Comparison of ENCODE assay signal across 28 cellular contexts in the genomic region with DNA sequence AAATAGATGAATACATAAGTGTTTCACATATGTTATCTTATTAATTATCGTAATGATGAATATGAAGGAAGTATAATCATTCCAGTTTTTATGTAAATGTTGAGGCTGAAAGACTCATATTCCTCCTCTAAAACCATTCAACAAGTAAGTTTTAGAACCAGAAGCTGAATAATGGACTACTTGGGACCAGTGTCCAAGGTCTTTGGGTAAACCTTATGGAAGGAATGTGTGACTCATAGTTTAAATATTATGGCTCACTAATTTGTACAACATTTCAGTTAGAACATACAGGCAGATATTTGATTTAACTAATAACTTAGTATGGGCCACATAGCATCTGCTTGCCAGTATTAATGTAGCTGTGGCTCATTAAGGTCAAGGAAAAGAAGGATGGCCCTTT.
A peak's percentile ranks its signal among the peaks of the same experiment; 100 is the strongest.
DNase-seq lines count a peak whose midpoint lies in the region; ATAC-seq lines count a peak whose summit lies in the region.
"Had no signal": no experiment of that assay in that cellular context is flagged by ENCODE, and none has a peak within 500 bp of the region (broad histone marks: within the 10 kb centered on the region; RNA-seq: fewer than 3 reads in every experiment).

No MANE protein-coding gene starts in this region.

- intact Hi-C loops in activated CD4-positive, alpha-beta T cell treated with anti-CD3 and anti-CD28 coated beads for 36 hours (cut with DNase I, micrococcal nuclease), result no loop called here
- intact Hi-C loops in Right ventricle myocardium inferior (cut with DNase I), result no loop called here

- no peaks in the 10 kb centered on the region for H3K9me3 Mint-ChIP-seq in activated CD4-positive, alpha-beta T cell treated with anti-CD3 and anti-CD28 coated beads for 36 hours (ENCODE audit: low read depth)

- H3K36me3 Mint-ChIP-seq in activated CD4-positive, alpha-beta T cell treated with anti-CD3 and anti-CD28 coated beads for 36 hours (ENCODE audit: low read depth), result no peaks in the 10 kb centered on the region
- H3K36me3 Mint-ChIP-seq: activated CD8-positive, alpha-beta memory T cell treated with anti-CD3 and anti-CD28 coated beads, Interleukin-2, amount 10 ng/mL, durations not matched to agents 7 days and 5 days; activated naive CD8-positive, alpha-beta T cell had no signal

- H3K79me2 ChIP-seq in ACC112 (ENCODE audit: control insufficient read depth, insufficient read depth, low read length, unreplicated experiment), result no peaks in the 10 kb centered on the region

- peak; percentile 62 for DNase-seq in HS-27A (ENCODE audit: low read depth)
- peak; percentile 6 for DNase-seq in astrocyte of the hippocampus (ENCODE audit: low read depth, low spot score)
- peak; percentile 49 for DNase-seq in glomerular visceral epithelial cell (ENCODE audit: extremely low spot score)
- no peak for DNase-seq in activated CD4-positive, alpha-beta T cell treated with anti-CD3 and anti-CD28 coated beads for 36 hours
- DNase-seq in Right ventricle myocardium inferior (ENCODE audit: missing footprints), result no peak
- DNase-seq in NAMALWA (ENCODE audit: low spot score), result no peak
- DNase-seq in 8988T, result no peak
- DNase-seq: activated CD4-positive, alpha-beta T cell treated with anti-CD3 and anti-CD28 coated beads for 4 hours; activated CD8-positive, alpha-beta memory T cell treated with anti-CD3 and anti-CD28 coated beads, Interleukin-2, amount 10 ng/mL, durations not matched to agents 7 days and 5 days; body of pancreas; cortex of kidney; foreskin fibroblast; hippocampal formation; NCI-H1092 treated with DMSO at 0.1 percent for 48 hours; NCI-H2081; NCI-H446; NK-92 treated with Interleukin-12 subunit alpha and Interleukin-12 subunit beta, amount 100 ng/mL, for 24 hours; occipital lobe; RPMI8226; stimulated activated CD8-positive, alpha-beta memory T cell treated with anti-CD3 and anti-CD28 coated beads, Interleukin-4, amount 100 ng/mL, for 48 hours; SW 1271; upper lobe of right lung had no signal

- H3K27me3 Mint-ChIP-seq in activated CD4-positive, alpha-beta T cell treated with anti-CD3 and anti-CD28 coated beads for 36 hours, result no peaks in the 10 kb centered on the region
- H3K27me3 Mint-ChIP-seq: activated CD8-positive, alpha-beta memory T cell treated with anti-CD3 and anti-CD28 coated beads, Interleukin-2, amount 10 ng/mL, durations not matched to agents 7 days and 5 days; activated naive CD8-positive, alpha-beta T cell had no signal

- ATAC-seq in activated CD4-positive, alpha-beta T cell treated with anti-CD3 and anti-CD28 coated beads for 36 hours, result no peak
- ATAC-seq in Right ventricle myocardium inferior, result no peak
- ATAC-seq: activated CD8-positive, alpha-beta memory T cell treated with anti-CD3 and anti-CD28 coated beads, Interleukin-2, amount 10 ng/mL, durations not matched to agents 7 days and 5 days; body of pancreas; upper lobe of right lung had no signal

- no peak overlapping the region for H2AFZ ChIP-seq in ACC112 (ENCODE audit: low read length, unreplicated experiment)

- H3K27ac ChIP-seq in ACC112 (ENCODE audit: low read depth, low read length), result peak overlapping the region; percentile 28; the same call in 1 of the 2 replicates
- H3K27ac ChIP-seq: body of pancreas, C4-2B, right atrium auricular region, upper lobe of right lung had no signal

- no peak overlapping the region for H3K27ac Mint-ChIP-seq in activated CD4-positive, alpha-beta T cell treated with anti-CD3 and anti-CD28 coated beads for 36 hours
- H3K27ac Mint-ChIP-seq: activated CD8-positive, alpha-beta memory T cell treated with anti-CD3 and anti-CD28 coated beads, Interleukin-2, amount 10 ng/mL, durations not matched to agents 7 days and 5 days; activated naive CD8-positive, alpha-beta T cell; activated T-helper 1 cell treated with anti-CD3 and anti-CD28 coated beads, Interleukin-12 subunit alpha, Interleukin-12 subunit beta, Interleukin-2, Interleukin-4 antibody, amounts not matched to agents 30 ng/mL and 10 ng/mL and 1 ng/mL, durations not matched to agents 14 hours and 24 hours and 36 hours had no signal

- no peak overlapping the region for H3K4me3 Mint-ChIP-seq in activated CD4-positive, alpha-beta T cell treated with anti-CD3 and anti-CD28 coated beads for 36 hours
- H3K4me3 Mint-ChIP-seq: activated CD8-positive, alpha-beta memory T cell treated with anti-CD3 and anti-CD28 coated beads, Interleukin-2, amount 10 ng/mL, durations not matched to agents 7 days and 5 days; activated naive CD8-positive, alpha-beta T cell; activated T-helper 1 cell treated with anti-CD3 and anti-CD28 coated beads, Interleukin-12 subunit alpha, Interleukin-12 subunit beta, Interleukin-2, Interleukin-4 antibody, amounts not matched to agents 30 ng/mL and 10 ng/mL and 1 ng/mL, durations not matched to agents 14 hours and 24 hours and 36 hours had no signal

- CTCF ChIA-PET in activated CD4-positive, alpha-beta T cell treated with anti-CD3 and anti-CD28 coated beads for 36 hours (lab: Charles Lee), result no interaction called here

- no peaks in the 10 kb centered on the region for H3K36me3 ChIP-seq in ACC112 (ENCODE audit: insufficient read depth, low read length)
- H3K36me3 ChIP-seq: right atrium auricular region, upper lobe of right lung had no signal

- POLR2A ChIA-PET in activated CD4-positive, alpha-beta T cell treated with anti-CD3 and anti-CD28 coated beads for 36 hours (lab: Charles Lee), result no interaction called here

- peaks cover 4% of the 10 kb centered on the region for H3K4me1 ChIP-seq in ACC112 (ENCODE audit: control insufficient read depth, insufficient read depth, low read length, unreplicated experiment)
- H3K4me1 ChIP-seq: body of pancreas, right atrium auricular region, upper lobe of right lung had no signal

- no peaks in the 10 kb centered on the region for H3K27me3 ChIP-seq in ACC112 (ENCODE audit: insufficient read depth, low read length)
- H3K27me3 ChIP-seq: body of pancreas, right atrium auricular region, upper lobe of right lung had no signal

- no peak overlapping the region for H3K4me3 ChIP-seq in ACC112 (ENCODE audit: low read depth, low read length)
- H3K4me3 ChIP-seq: body of pancreas, lung, right atrium auricular region, upper lobe of right lung had no signal

- no peaks in the 10 kb centered on the region for H3K4me1 Mint-ChIP-seq in activated CD4-positive, alpha-beta T cell treated with anti-CD3 and anti-CD28 coated beads for 36 hours
- H3K4me1 Mint-ChIP-seq: activated CD8-positive, alpha-beta memory T cell treated with anti-CD3 and anti-CD28 coated beads, Interleukin-2, amount 10 ng/mL, durations not matched to agents 7 days and 5 days had no signal

Comparison
In these comparisons a context has a peak if more than half of its experiments do, and no peak if none do; other contexts are left out.
1. DNase-seq: peak in HS-27A (single experiment), astrocyte of the hippocampus (single experiment) and glomerular visceral epithelial cell (single experiment); none in activated CD4-positive, alpha-beta T cell treated with anti-CD3 and anti-CD28 coated beads for 36 hours (single experiment), Right ventricle myocardium inferior (single experiment), NAMALWA (single experiment) and 8988T (single experiment).